In genomic region chr10:104252349-104252748, GRCh38 we compare ENCODE assay signal across 17 cellular contexts. TPM values are rescaled to one million over a fixed set of nuclear protein-coding genes. Genes with fewer than 3 reads are reported as not detected.
A peak's percentile ranks its signal among the peaks of the same experiment; 100 is the strongest.
DNase-seq lines count a peak whose midpoint lies in the region; ATAC-seq, FAIRE-seq and TF ChIP-seq lines count a peak whose summit lies in the region.
"Had no signal": no experiment of that assay in that cellular context is flagged by ENCODE, and none has a peak within 500 bp of the region (broad histone marks: within the 10 kb centered on the region; RNA-seq: fewer than 3 reads in every experiment).

No MANE protein-coding gene starts in this region.

- H3K27me3 ChIP-seq in CD4-positive, alpha-beta T cell (ENCODE audit: control insufficient read depth, insufficient read depth, low read length): no peaks in the 10 kb centered on the region
- H3K27me3 ChIP-seq in HUES48 (ENCODE audit: control insufficient read depth, insufficient read depth, low read length) (peaks cover 8% of the 10 kb centered on the region), hepatocyte (no peaks in the 10 kb centered on the region), small intestine (ENCODE audit: control insufficient read depth in 2 of 2, insufficient read depth in 2 of 2, low read length in 2 of 2) (no peaks in the 10 kb centered on the region)

- H3K36me3 ChIP-seq in HUES48 (ENCODE audit: control insufficient read depth, insufficient read depth, low read length) (no peaks in the 10 kb centered on the region), hepatocyte (replicated peaks; ENCODE audit: insufficient read depth, low read depth) (no peaks in the 10 kb centered on the region), small intestine (ENCODE audit: control insufficient read depth in 2 of 2, insufficient read depth in 2 of 2, low read length in 2 of 2) (no peaks in the 10 kb centered on the region)

- no peaks in the 10 kb centered on the region for H4K20me1 ChIP-seq in hepatocyte (ENCODE audit: insufficient read depth, poor library complexity, severe bottlenecking)

- peak overlapping the region; percentile 40 for H3K4me2 ChIP-seq in hepatocyte
- H3K4me2 ChIP-seq: KMS-11 had no signal

- H3K4me3 ChIP-seq in HUES48 (ENCODE audit: low read depth, low read length): no peak overlapping the region
- H3K4me3 ChIP-seq in hepatocyte: no peak overlapping the region
- H3K4me3 ChIP-seq in small intestine (ENCODE audit: low read depth in 1 of 2, low read length in 2 of 2): no peak overlapping the region
- H3K4me3 ChIP-seq: HAP-1 had no signal

- no peak overlapping the region for H3K27ac ChIP-seq in CD4-positive, alpha-beta T cell (ENCODE audit: low read depth, low read length)
- H3K27ac ChIP-seq in HUES48 (ENCODE audit: low read depth, low read length) (peak overlapping the region; percentile 84), hepatocyte (peak overlapping the region; percentile 77), small intestine (ENCODE audit: low read depth in 1 of 2, low read length in 1 of 2) (no peak overlapping the region)
- H3K27ac ChIP-seq: KMS-11 had no signal

- no peak overlapping the region for H3K27ac Mint-ChIP-seq in CD4-positive, alpha-beta T cell

- no peaks in the 10 kb centered on the region for H3K9me3 Mint-ChIP-seq in CD4-positive, alpha-beta T cell

- H3K4me3 Mint-ChIP-seq in CD4-positive, alpha-beta T cell: peak overlapping the region; percentile 3

- POLR2A ChIA-PET in CD4-positive, alpha-beta T cell (lab: Charles Lee): no interaction called here

- no peak overlapping the region for H2AFZ ChIP-seq in hepatocyte

- H3K4me1 ChIP-seq in HUES48 (ENCODE audit: control insufficient read depth, insufficient read depth, low read length) (peaks cover 45% of the 10 kb centered on the region), hepatocyte (ENCODE audit: insufficient read depth) (peaks cover 46% of the 10 kb centered on the region), small intestine (ENCODE audit: control insufficient read depth in 2 of 2, insufficient read depth in 1 of 2, low read depth in 1 of 2, low read length in 1 of 2) (peaks cover 9 to 12% of the 10 kb centered on the region in 2 donors)

- peaks cover 4% of the 10 kb centered on the region for H3K27me3 Mint-ChIP-seq in CD4-positive, alpha-beta T cell

- FAIRE-seq in small intestine (lab: Jason Lieb, UNC): no peak

- no peaks in the 10 kb centered on the region for H3K9me2 ChIP-seq in hepatocyte (replicated peaks; ENCODE audit: insufficient read depth)

- H3K9ac ChIP-seq in HUES48 (ENCODE audit: low read depth, low read length): no peak overlapping the region
- H3K9ac ChIP-seq: KMS-11 had no signal

- CTCF ChIA-PET in CD4-positive, alpha-beta T cell (lab: Charles Lee): no interaction called here

- no peak for DNase-seq in CD4-positive, alpha-beta T cell
- DNase-seq in hepatocyte (ENCODE audit: low spot score) (peak; percentile 21), small intestine (peak; percentile 72), AG08395 (ENCODE audit: low spot score) (no peak)
- DNase-seq: C1 segment of cervical spinal cord, COR-L47, GF-D8, NCI-H1048, NCI-H1436, NCI-H2029, NCI-H345, NCI-H526 had no signal

- H3K4me1 Mint-ChIP-seq in CD4-positive, alpha-beta T cell (ENCODE audit: low read depth): peaks cover 34% of the 10 kb centered on the region

- ATAC-seq in CD4-positive, alpha-beta T cell (ENCODE audit: poor library complexity): no peak
- no peak for ATAC-seq in GM19328 (IDR thresholded peaks at IDR 0.05; ENCODE audit: unreplicated experiment)
- ATAC-seq in HG02798 (IDR thresholded peaks at IDR 0.05; ENCODE audit: poor library complexity, unreplicated experiment): no peak

- peaks cover 23% of the 10 kb centered on the region for H3K36me3 Mint-ChIP-seq in CD4-positive, alpha-beta T cell (ENCODE audit: low read depth)

- no peaks in the 10 kb centered on the region for H3K9me3 ChIP-seq in CD4-positive, alpha-beta T cell (ENCODE audit: control insufficient read depth, low read length)
- H3K9me3 ChIP-seq in HUES48 (ENCODE audit: control insufficient read depth, insufficient read depth, low read length) (no peaks in the 10 kb centered on the region), hepatocyte (ENCODE audit: low read depth) (no peaks in the 10 kb centered on the region), small intestine (ENCODE audit: control insufficient read depth, low read depth) (no peaks in the 10 kb centered on the region)

- intact Hi-C loops in CD4-positive, alpha-beta T cell (cut with DNase I, micrococcal nuclease): no loop called here

- peaks cover 25% of the 10 kb centered on the region for H3K79me2 ChIP-seq in hepatocyte

- no peak for TF ChIP-seq CTCF in CD4-positive, alpha-beta T cell (IDR thresholded peaks at IDR 0.05)
- TF ChIP-seq CTCF in hepatocyte (IDR thresholded peaks at IDR 0.05; ENCODE audit: poor library complexity): no peak

RNA-seq across cellular contexts. Expression of gene GSTO1, which starts 2.3 kb away (rescaled TPM):
- 10 to 100 TPM; 23.9 to 26.1 TPM for total RNA-seq in CD4-positive, alpha-beta T cell
- 216 and 220 TPM in 2 replicates for total RNA-seq in hepatocyte
- 292 and 328 TPM in 2 replicates for polyA plus RNA-seq in hepatocyte
- polyA plus RNA-seq in small intestine: 100 to 1,000 TPM; 173 to 422 (median 200) TPM

RNA-seq across cellular contexts. Expression of gene GSTO2, which starts 16.6 kb away (rescaled TPM):
- 1 to 10 TPM in 1 of 2 experiments, under 1 TPM in 1; 0.77 to 1.2 TPM for total RNA-seq in CD4-positive, alpha-beta T cell
- total RNA-seq in hepatocyte: 2.5 and 2.7 TPM in 2 replicates
- polyA plus RNA-seq in hepatocyte: 0.37 and 1.4 TPM in 2 replicates
- 10 to 100 TPM in 2 of 3 donors, 1 to 10 TPM in 1; 9.2 to 20.9 (median 13.2) TPM for polyA plus RNA-seq in small intestine

RNA-seq across cellular contexts. Expression of gene CFAP43, which starts 20.2 kb away (rescaled TPM):
- not detected for total RNA-seq in CD4-positive, alpha-beta T cell
- total RNA-seq in hepatocyte: 0.83 and 1.6 TPM in 2 replicates
- polyA plus RNA-seq in hepatocyte (0.57 and 0.66 TPM in 2 replicates), small intestine (under 1 TPM in 1 of 3 donors, not detected in 2; 0.21 TPM)

Comparison
In these comparisons a context has a peak if more than half of its experiments do, and no peak if none do; other contexts are left out.
1. DNase-seq: peak in hepatocyte (single experiment) and small intestine (single experiment); none in CD4-positive, alpha-beta T cell (0 of 10) and AG08395 (single experiment).
2. H3K27ac ChIP-seq: peak in HUES48 (single experiment) and hepatocyte (single experiment); none in CD4-positive, alpha-beta T cell (single experiment) and small intestine (0 of 2).